ENCODE assay signal across 22 cellular contexts in genomic region chrX:123277347-123277746, GRCh38.
A peak's percentile ranks its signal among the peaks of the same experiment; 100 is the strongest.
DNase-seq lines count a peak whose midpoint lies in the region; ATAC-seq, FAIRE-seq and TF ChIP-seq lines count a peak whose summit lies in the region.
"Had no signal": no experiment of that assay in that cellular context is flagged by ENCODE, and none has a peak within 500 bp of the region (broad histone marks: within the 10 kb centered on the region; RNA-seq: fewer than 3 reads in every experiment).

No MANE protein-coding gene starts in this region.

- intact Hi-C loops in activated CD4-positive, alpha-beta T cell treated with anti-CD3 and anti-CD28 coated beads, Interleukin-2, amount 10 ng/mL, durations not matched to agents 24 days and 14 days (cut with micrococcal nuclease) = no loop called here

- TF ChIP-seq CTCF in endothelial cell (IDR thresholded peaks at IDR 0.05; ENCODE audit: unreplicated experiment) = no peak

- FAIRE-seq in GM19239 (lab: Jason Lieb, UNC) = peak; percentile 62
- FAIRE-seq: A204.1, HTR-8/SVneo had no signal

- H3K4me3 Mint-ChIP-seq in endothelial cell (ENCODE audit: unreplicated experiment) = no peak overlapping the region
- H3K4me3 Mint-ChIP-seq in activated CD4-positive, alpha-beta T cell treated with anti-CD3 and anti-CD28 coated beads, Interleukin-2, amount 10 ng/mL, durations not matched to agents 24 days and 14 days = no peak overlapping the region
- H3K4me3 Mint-ChIP-seq: B cell, CD14-positive monocyte, H9, HFFc6 had no signal

- H3K4me1 Mint-ChIP-seq in endothelial cell (ENCODE audit: unreplicated experiment) = no peaks in the 10 kb centered on the region
- H3K4me1 Mint-ChIP-seq in activated CD4-positive, alpha-beta T cell treated with anti-CD3 and anti-CD28 coated beads, Interleukin-2, amount 10 ng/mL, durations not matched to agents 24 days and 14 days = no peaks in the 10 kb centered on the region
- H3K4me1 Mint-ChIP-seq: B cell, CD14-positive monocyte, H9 had no signal

- no peak for ATAC-seq in GM18870 (IDR thresholded peaks at IDR 0.05; ENCODE audit: unreplicated experiment)

- DNase-seq in DMS153 (lab: John Stamatoyannopoulos, UW) = peak; percentile 65
- DNase-seq in GM19239 (ENCODE audit: insufficient read length, low spot score) = no peak
- DNase-seq in NCI-H69 (lab: John Stamatoyannopoulos, UW) = peak; percentile 10
- peak; percentile 8 for DNase-seq in globus pallidus (ENCODE audit: low spot score)
- no peak for DNase-seq in endothelial cell (ENCODE audit: low spot score)
- DNase-seq in activated CD4-positive, alpha-beta T cell treated with anti-CD3 and anti-CD28 coated beads, Interleukin-2, amount 10 ng/mL, durations not matched to agents 24 days and 14 days = no peak
- DNase-seq: EL, H9, HFFc6, KG1, NCI-H1092 treated with DMSO at 0.1 percent for 48 hours, NCI-H146, NCI-H2029, NCI-H2171, NCI-H345, Right ventricle myocardium superior, T-helper 2 cell had no signal

- no peak overlapping the region for H3K27ac Mint-ChIP-seq in endothelial cell (ENCODE audit: unreplicated experiment)
- H3K27ac Mint-ChIP-seq in activated CD4-positive, alpha-beta T cell treated with anti-CD3 and anti-CD28 coated beads, Interleukin-2, amount 10 ng/mL, durations not matched to agents 24 days and 14 days = no peak overlapping the region
- H3K27ac Mint-ChIP-seq: B cell, CD14-positive monocyte, HFFc6 had no signal

- H3K27me3 Mint-ChIP-seq in endothelial cell (ENCODE audit: unreplicated experiment) = no peaks in the 10 kb centered on the region
- no peaks in the 10 kb centered on the region for H3K27me3 Mint-ChIP-seq in activated CD4-positive, alpha-beta T cell treated with anti-CD3 and anti-CD28 coated beads, Interleukin-2, amount 10 ng/mL, durations not matched to agents 24 days and 14 days
- H3K27me3 Mint-ChIP-seq: B cell had no signal

- no peaks in the 10 kb centered on the region for H3K36me3 Mint-ChIP-seq in endothelial cell (ENCODE audit: low read depth, unreplicated experiment)
- H3K36me3 Mint-ChIP-seq in activated CD4-positive, alpha-beta T cell treated with anti-CD3 and anti-CD28 coated beads, Interleukin-2, amount 10 ng/mL, durations not matched to agents 24 days and 14 days (ENCODE audit: low read depth) = no peaks in the 10 kb centered on the region
- H3K36me3 Mint-ChIP-seq: CD14-positive monocyte had no signal

- H3K9me3 Mint-ChIP-seq in endothelial cell (ENCODE audit: unreplicated experiment) = no peaks in the 10 kb centered on the region
- H3K9me3 Mint-ChIP-seq in activated CD4-positive, alpha-beta T cell treated with anti-CD3 and anti-CD28 coated beads, Interleukin-2, amount 10 ng/mL, durations not matched to agents 24 days and 14 days = no peaks in the 10 kb centered on the region
- H3K9me3 Mint-ChIP-seq: HFFc6 had no signal

Comparison
In these comparisons a context has a peak if more than half of its experiments do, and no peak if none do; other contexts are left out.
1. DNase-seq: peak in DMS153 (single experiment), NCI-H69 (single experiment) and globus pallidus (single experiment); none in GM19239 (single experiment), endothelial cell (single experiment) and activated CD4-positive, alpha-beta T cell treated with anti-CD3 and anti-CD28 coated beads, Interleukin-2, amount 10 ng/mL, durations not matched to agents 24 days and 14 days (single experiment).